ENCODE assay signal across 22 cellular contexts in the genomic region with DNA sequence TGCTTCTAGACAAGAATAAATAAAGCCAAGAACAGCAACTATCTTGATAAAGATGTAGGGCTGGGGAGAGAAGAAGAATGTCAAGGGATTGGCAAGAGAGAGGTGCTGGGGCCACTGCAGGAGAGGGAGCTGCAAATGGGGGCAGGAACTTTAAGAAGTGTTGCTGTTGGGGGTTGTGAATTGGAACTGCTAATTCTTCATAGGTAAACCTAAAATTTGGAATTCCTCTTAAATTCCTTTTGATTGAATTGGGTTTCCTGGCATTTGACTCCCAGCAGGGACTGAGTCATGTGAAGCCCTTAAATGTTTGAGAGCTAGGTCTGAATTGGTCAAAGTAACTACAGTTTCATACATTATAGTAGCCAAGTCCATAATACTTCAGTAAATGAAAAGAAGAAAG.
"Had no signal": no experiment of that assay in that cellular context is flagged by ENCODE, and none has a peak within 500 bp of the region (broad histone marks: within the 10 kb centered on the region; RNA-seq: fewer than 3 reads in every experiment).

No MANE protein-coding gene starts in this region.

- H3K4me2 ChIP-seq: neural progenitor cell had no signal

- H3K27me3 Mint-ChIP-seq: stimulated activated naive B cell treated with anti-CD40 and anti-IgM and Interleukin-4, amounts not matched to agents 10 μg/mL and 1 μg/mL and 100 μg/mL, for 72 hours had no signal

- H3K9ac ChIP-seq: neural progenitor cell had no signal

- H3K4me3 ChIP-seq: colonic mucosa, dorsolateral prefrontal cortex, heart left ventricle, neural progenitor cell, ovary, right atrium auricular region, sigmoid colon, skin epidermis, testis, tibial nerve, upper lobe of right lung had no signal

- H3K27ac ChIP-seq: colonic mucosa, dorsolateral prefrontal cortex, heart left ventricle, neural progenitor cell, ovary, right atrium auricular region, sigmoid colon, skin epidermis, testis, tibial nerve, upper lobe of right lung had no signal

- H2AFZ ChIP-seq: neural progenitor cell had no signal

- H3K9me3 Mint-ChIP-seq: stimulated activated naive B cell treated with anti-CD40 and anti-IgM and Interleukin-4, amounts not matched to agents 10 μg/mL and 1 μg/mL and 100 μg/mL, for 72 hours; stimulated activated naive CD8-positive, alpha-beta T cell treated with anti-CD3 and anti-CD28 coated beads, Interleukin-15, amount 100 ng/mL, for 72 hours had no signal

- H3K27me3 ChIP-seq: colonic mucosa, heart left ventricle, neural progenitor cell, ovary, right atrium auricular region, sigmoid colon, testis, tibial nerve, upper lobe of right lung had no signal

- H3K27ac Mint-ChIP-seq: mesothelial cell of epicardium; natural killer cell; neural progenitor cell; stimulated activated naive B cell treated with anti-CD40 and anti-IgM and Interleukin-4, amounts not matched to agents 10 μg/mL and 1 μg/mL and 100 μg/mL, for 72 hours; stimulated activated naive CD8-positive, alpha-beta T cell treated with anti-CD3 and anti-CD28 coated beads, Interleukin-15, amount 100 ng/mL, for 72 hours had no signal

- H3K36me3 Mint-ChIP-seq: mesothelial cell of epicardium; natural killer cell; neural progenitor cell; stimulated activated naive B cell treated with anti-CD40 and anti-IgM and Interleukin-4, amounts not matched to agents 10 μg/mL and 1 μg/mL and 100 μg/mL, for 72 hours had no signal

- DNase-seq: colonic mucosa; dorsolateral prefrontal cortex; effector CD8-positive, alpha-beta T cell; heart left ventricle; hippocampal formation; kidney glomerular epithelial cell; mammary epithelial cell; natural killer cell; nucleus accumbens; ovary; sigmoid colon; stimulated activated CD4-positive, alpha-beta T cell treated with anti-CD3 and anti-CD28 coated beads, Interleukin-2, amount 100 ng/mL, for 24 hours; stimulated activated CD4-positive, alpha-beta T cell treated with anti-CD3 and anti-CD28 coated beads, Interleukin-4, amount 100 ng/mL, for 4 hours; stimulated activated naive B cell treated with anti-CD40 and anti-IgM and Interleukin-4, amounts not matched to agents 10 μg/mL and 1 μg/mL and 100 μg/mL, for 72 hours; stimulated activated naive CD8-positive, alpha-beta T cell treated with anti-CD3 and anti-CD28 coated beads, Interleukin-15, amount 100 ng/mL, for 72 hours; testis; upper lobe of right lung had no signal

- H3K4me1 ChIP-seq: colonic mucosa, heart left ventricle, neural progenitor cell, right atrium auricular region, sigmoid colon, testis, tibial nerve, upper lobe of right lung had no signal

- H3K36me3 ChIP-seq: colonic mucosa, heart left ventricle, neural progenitor cell, ovary, right atrium auricular region, sigmoid colon, tibial nerve, upper lobe of right lung had no signal

- ATAC-seq: heart left ventricle; natural killer cell; stimulated activated naive B cell treated with anti-CD40 and anti-IgM and Interleukin-4, amounts not matched to agents 10 μg/mL and 1 μg/mL and 100 μg/mL, for 72 hours; stimulated activated naive CD8-positive, alpha-beta T cell treated with anti-CD3 and anti-CD28 coated beads, Interleukin-15, amount 100 ng/mL, for 72 hours; upper lobe of right lung had no signal

- H3K4me3 Mint-ChIP-seq: mesothelial cell of epicardium; natural killer cell; neural progenitor cell; stimulated activated naive B cell treated with anti-CD40 and anti-IgM and Interleukin-4, amounts not matched to agents 10 μg/mL and 1 μg/mL and 100 μg/mL, for 72 hours; stimulated activated naive CD8-positive, alpha-beta T cell treated with anti-CD3 and anti-CD28 coated beads, Interleukin-15, amount 100 ng/mL, for 72 hours had no signal

- H3K4me1 Mint-ChIP-seq: stimulated activated naive B cell treated with anti-CD40 and anti-IgM and Interleukin-4, amounts not matched to agents 10 μg/mL and 1 μg/mL and 100 μg/mL, for 72 hours; stimulated activated naive CD8-positive, alpha-beta T cell treated with anti-CD3 and anti-CD28 coated beads, Interleukin-15, amount 100 ng/mL, for 72 hours had no signal
